7 cellular contexts compared by ENCODE assay signal in the genomic region with DNA sequence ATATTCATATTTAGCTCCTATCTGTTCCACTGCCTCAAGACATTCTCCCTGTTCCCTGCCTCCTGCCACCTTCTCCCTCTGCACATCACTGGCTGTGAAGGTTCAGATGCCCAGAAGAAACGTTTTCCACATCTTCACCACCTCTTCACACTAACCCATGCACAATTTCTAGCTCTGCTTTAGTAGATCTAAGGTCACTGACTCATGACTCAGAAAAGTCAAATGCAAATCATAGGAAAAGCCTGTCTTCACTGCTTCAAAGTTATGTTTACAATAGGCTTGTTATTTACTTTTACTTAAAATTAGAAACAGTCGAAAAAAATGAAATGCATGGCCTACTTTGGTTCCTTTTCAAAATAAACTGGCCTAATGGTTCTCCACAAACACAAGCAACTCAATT. TPM values are rescaled to one million over a fixed set of nuclear protein-coding genes. Genes with fewer than 3 reads are reported as not detected.
DNase-seq lines count a peak whose midpoint lies in the region; ATAC-seq and TF ChIP-seq lines count a peak whose summit lies in the region.

No MANE protein-coding gene starts in this region.

- H3K4me3 ChIP-seq in GM23248 (peak overlapping the region; percentile 92), upper lobe of right lung (no peak overlapping the region), MG63 (no peak overlapping the region)

- H3K4me1 Mint-ChIP-seq in activated T-helper 17 cell treated with anti-CD3 and anti-CD28 coated beads, Interleukin-2, amount 50 U/mL, for 72 hours, result peaks cover 5% of the 10 kb centered on the region
- peaks cover 32 to 48% of the 10 kb centered on the region in 2 donors for H3K4me1 Mint-ChIP-seq in immature natural killer cell

- H3K4me3 Mint-ChIP-seq in activated T-helper 17 cell treated with anti-CD3 and anti-CD28 coated beads, Interleukin-2, amount 50 U/mL, for 72 hours, result peak overlapping the region; percentile 12
- peak overlapping the region in 1 of 5 donors; percentile 24 for H3K4me3 Mint-ChIP-seq in immature natural killer cell

- no peaks in the 10 kb centered on the region for H3K9me3 Mint-ChIP-seq in activated T-helper 17 cell treated with anti-CD3 and anti-CD28 coated beads, Interleukin-2, amount 50 U/mL, for 72 hours
- H3K9me3 Mint-ChIP-seq in immature natural killer cell, result no peaks in the 10 kb centered on the region

- H3K27me3 ChIP-seq in GM23248 (replicated peaks; ENCODE audit: insufficient read depth), result no peaks in the 10 kb centered on the region
- no peaks in the 10 kb centered on the region for H3K27me3 ChIP-seq in upper lobe of right lung
- no peaks in the 10 kb centered on the region for H3K27me3 ChIP-seq in MG63

- no peak overlapping the region for H3K27ac Mint-ChIP-seq in activated T-helper 17 cell treated with anti-CD3 and anti-CD28 coated beads, Interleukin-2, amount 50 U/mL, for 72 hours
- peak overlapping the region in 4 of 6 donors; percentile 12 to 94 (median 76) for H3K27ac Mint-ChIP-seq in immature natural killer cell

- peaks cover 14% of the 10 kb centered on the region for H3K36me3 Mint-ChIP-seq in activated T-helper 17 cell treated with anti-CD3 and anti-CD28 coated beads, Interleukin-2, amount 50 U/mL, for 72 hours (ENCODE audit: low read depth)
- H3K36me3 Mint-ChIP-seq in immature natural killer cell, result no peaks in the 10 kb centered on the region

- in situ Hi-C loops in GM23248 (cut with MboI), result no loop called here

- peak; percentile 55 for DNase-seq in GM23248
- DNase-seq in immature natural killer cell, result no peak
- DNase-seq in upper lobe of right lung, result no peak
- no peak for DNase-seq in UCSD-AML1 (lab: John Stamatoyannopoulos, UW; ENCODE audit: unreplicated experiment)
- no peak for DNase-seq in MG63
- DNase-seq in DMS 273 (lab: John Stamatoyannopoulos, UW; ENCODE audit: unreplicated experiment), result no peak

- H3K36me3 ChIP-seq in GM23248 (ENCODE audit: low read depth), result no peaks in the 10 kb centered on the region
- no peaks in the 10 kb centered on the region for H3K36me3 ChIP-seq in upper lobe of right lung
- H3K36me3 ChIP-seq in MG63, result no peaks in the 10 kb centered on the region; the same call in 1 of the 2 replicates

- no peak for ATAC-seq in activated T-helper 17 cell treated with anti-CD3 and anti-CD28 coated beads, Interleukin-2, amount 50 U/mL, for 72 hours (replicated peaks)
- ATAC-seq in upper lobe of right lung, result no peak

- peak overlapping the region; percentile 86 for H3K4me2 ChIP-seq in GM23248 (ENCODE audit: unreplicated experiment)

- peak overlapping the region; percentile 88 for H2AFZ ChIP-seq in GM23248

- peak overlapping the region; percentile 88 for H3K27ac ChIP-seq in GM23248
- peak overlapping the region; percentile 89 for H3K27ac ChIP-seq in upper lobe of right lung

- H3K79me2 ChIP-seq in GM23248 (ENCODE audit: insufficient read depth), result peaks cover 73% of the 10 kb centered on the region

- TF ChIP-seq CTCF in upper lobe of right lung (IDR thresholded peaks at IDR 0.05), result no peak

- peak overlapping the region; percentile 88 for H3K9ac ChIP-seq in GM23248

- H3K9me3 ChIP-seq in GM23248 (ENCODE audit: low read depth), result no peaks in the 10 kb centered on the region
- H3K9me3 ChIP-seq in upper lobe of right lung, result no peaks in the 10 kb centered on the region
- H3K9me3 ChIP-seq in MG63, result no peaks in the 10 kb centered on the region

- H3K9me2 ChIP-seq in GM23248 (ENCODE audit: insufficient read depth), result no peaks in the 10 kb centered on the region

- intact Hi-C loops in upper lobe of right lung (cut with DNase I), result no loop called here

- no peaks in the 10 kb centered on the region for H4K20me1 ChIP-seq in GM23248 (ENCODE audit: insufficient read depth)

- 19 to 23% methylated on average over 2 of the region's 2 CpGs for WGBS in GM23248 (ENCODE audit: low coverage in 1 of 2, low lambda C conversion rate in 2 of 2, missing lambda C conversion rate in 2 of 2), 2 experiments

- H3K4me1 ChIP-seq in GM23248 (ENCODE audit: insufficient read depth), result peaks cover 18% of the 10 kb centered on the region
- H3K4me1 ChIP-seq in upper lobe of right lung, result no peaks in the 10 kb centered on the region

- peaks cover 21% of the 10 kb centered on the region for H3F3A ChIP-seq in GM23248 (ENCODE audit: insufficient read depth)

- H3K27me3 Mint-ChIP-seq in activated T-helper 17 cell treated with anti-CD3 and anti-CD28 coated beads, Interleukin-2, amount 50 U/mL, for 72 hours, result peaks cover 42% of the 10 kb centered on the region
- H3K27me3 Mint-ChIP-seq in immature natural killer cell (ENCODE audit: low read depth in 3 of 3), result peaks cover 8 to 27% (median 15%) of the 10 kb centered on the region in 3 donors

RNA-seq across cellular contexts. Expression of a gene that starts 2.5 kb away (rescaled TPM):
- 80.0 and 82.2 TPM in 2 replicates for total RNA-seq in GM23248 (2014; rRNA removed; shearing (Covaris generic))
- 57.6 and 58.8 TPM in 2 replicates for polyA plus RNA-seq in GM23248 (2016; fragmentation: Nextera tagmentation; extraction: Ambion mirVana)
- total RNA-seq in activated T-helper 17 cell treated with anti-CD3 and anti-CD28 coated beads, Interleukin-2, amount 50 U/mL, for 72 hours, result 1 to 10 TPM; 5.4 to 7.6 TPM
- polyA plus RNA-seq in immature natural killer cell, result 10 to 100 TPM; 10.6 to 27.8 (median 20.7) TPM
- total RNA-seq in upper lobe of right lung, result 36.1 TPM
- 29.0 and 35.7 TPM in 2 replicates for total RNA-seq in MG63 (2014; rRNA removed; shearing (Covaris generic); ENCODE audit: low replicate concordance)

RNA-seq across cellular contexts. Expression of a gene that starts 39.4 kb away (rescaled TPM):
- total RNA-seq in GM23248 (2014; rRNA removed; shearing (Covaris generic)), result 28.3 and 31.8 TPM in 2 replicates
- polyA plus RNA-seq in GM23248 (2016; fragmentation: Nextera tagmentation; extraction: Ambion mirVana) (50.7 and 50.8 TPM in 2 replicates), immature natural killer cell (1 to 10 TPM; 1.1 to 1.9 (median 1.5) TPM)
- total RNA-seq in activated T-helper 17 cell treated with anti-CD3 and anti-CD28 coated beads, Interleukin-2, amount 50 U/mL, for 72 hours, result 1 to 10 TPM; 6.4 to 9.1 TPM
- 11.5 TPM for total RNA-seq in upper lobe of right lung
- 8.1 and 16.1 TPM in 2 replicates for total RNA-seq in MG63 (2014; rRNA removed; shearing (Covaris generic); ENCODE audit: low replicate concordance)

RNA-seq across cellular contexts. Expression of a gene that starts 41.1 kb away (rescaled TPM):
- 10.3 and 15.3 TPM in 2 replicates for total RNA-seq in GM23248 (2014; rRNA removed; shearing (Covaris generic))
- 4.5 and 4.7 TPM in 2 replicates for polyA plus RNA-seq in GM23248 (2016; fragmentation: Nextera tagmentation; extraction: Ambion mirVana)
- 10 to 100 TPM; 16.1 to 18.2 TPM for total RNA-seq in activated T-helper 17 cell treated with anti-CD3 and anti-CD28 coated beads, Interleukin-2, amount 50 U/mL, for 72 hours
- 1 to 10 TPM; 3.0 to 5.5 (median 5.0) TPM for polyA plus RNA-seq in immature natural killer cell
- total RNA-seq in upper lobe of right lung, result 11.3 TPM
- total RNA-seq in MG63 (2014; rRNA removed; shearing (Covaris generic); ENCODE audit: low replicate concordance), result 8.6 and 10.6 TPM in 2 replicates
